19 cellular contexts compared by ENCODE assay signal in genomic region chr6:54618597-54618996, GRCh38.
DNase-seq lines count a peak whose midpoint lies in the region; TF ChIP-seq lines count a peak whose summit lies in the region.
"Had no signal": no experiment of that assay in that cellular context is flagged by ENCODE, and none has a peak within 500 bp of the region (broad histone marks: within the 10 kb centered on the region; RNA-seq: fewer than 3 reads in every experiment).

No MANE protein-coding gene starts in this region.

- no peaks in the 10 kb centered on the region for H3K9me3 Mint-ChIP-seq in nephron

- peak overlapping the region in 2 of 3 experiments; percentile 12 to 40 for H3K27ac Mint-ChIP-seq in nephron
- H3K27ac Mint-ChIP-seq: CD4-positive, CD25-positive, alpha-beta regulatory T cell had no signal

- H3K27me3 Mint-ChIP-seq in nephron (ENCODE audit: low read depth): peaks cover 3% of the 10 kb centered on the region
- H3K27me3 Mint-ChIP-seq: CD4-positive, CD25-positive, alpha-beta regulatory T cell had no signal

- H3K4me1 Mint-ChIP-seq in nephron: peaks cover 28% of the 10 kb centered on the region
- H3K4me1 Mint-ChIP-seq: CD4-positive, CD25-positive, alpha-beta regulatory T cell had no signal

- no peak for TF ChIP-seq CTCF in nephron (IDR thresholded peaks at IDR 0.05; ENCODE audit: unreplicated experiment in 3 of 3)

- H3K4me3 Mint-ChIP-seq in nephron: no peak overlapping the region
- H3K4me3 Mint-ChIP-seq: CD4-positive, CD25-positive, alpha-beta regulatory T cell had no signal

- DNase-seq in EH (ENCODE audit: low read depth) (peak; percentile 23), NCI-H446 treated with DMSO at 0.1 percent for 48 hours (lab: John Stamatoyannopoulos, UW) (peak; percentile 51), fibroblast of peridontal ligament (ENCODE audit: extremely low read depth) (peak; percentile 11), DMS53 treated with DMSO at 0.1 percent for 48 hours (lab: John Stamatoyannopoulos, UW; ENCODE audit: unreplicated experiment) (no peak), NCI-H345 treated with DMSO at 0.1 percent for 48 hours (lab: John Stamatoyannopoulos, UW; ENCODE audit: unreplicated experiment) (no peak), activated gamma-delta T cell treated with Interleukin-2 at 50 U/mL for 16 hours (no peak), NCI-H1930 (lab: John Stamatoyannopoulos, UW) (no peak)
- DNase-seq: CD4-positive, CD25-positive, alpha-beta regulatory T cell; COR-L47; DMS 273 treated with DMSO at 0.1 percent for 48 hours; DND-41; GOT3; NCI-H1092 treated with DMSO at 0.1 percent for 48 hours; NCI-H146; NCI-H2081 treated with DMSO at 0.1 percent for 48 hours; NCI-H2171 treated with DMSO at 0.1 percent for 48 hours; NCI-H774; SW 1271 had no signal

- no peaks in the 10 kb centered on the region for H3K36me3 Mint-ChIP-seq in nephron (ENCODE audit: low read depth)
- H3K36me3 Mint-ChIP-seq: CD4-positive, CD25-positive, alpha-beta regulatory T cell had no signal

Comparison
In these comparisons a context has a peak if more than half of its experiments do, and no peak if none do; other contexts are left out.
1. DNase-seq: peak in EH (single experiment), NCI-H446 treated with DMSO at 0.1 percent for 48 hours (single experiment) and fibroblast of peridontal ligament (single experiment); none in DMS53 treated with DMSO at 0.1 percent for 48 hours (single experiment), NCI-H345 treated with DMSO at 0.1 percent for 48 hours (single experiment), activated gamma-delta T cell treated with Interleukin-2 at 50 U/mL for 16 hours (single experiment) and NCI-H1930 (0 of 2).